Comparison of ENCODE assay signal across 11 cellular contexts in genomic region chr17:21294321-21295035, GRCh38. TPM values are rescaled to one million over a fixed set of nuclear protein-coding genes. Genes with fewer than 3 reads are reported as not detected.
DNase-seq lines count a peak whose midpoint lies in the region; ATAC-seq and TF ChIP-seq lines count a peak whose summit lies in the region.
"Had no signal": no experiment of that assay in that cellular context is flagged by ENCODE, and none has a peak within 500 bp of the region (broad histone marks: within the 10 kb centered on the region; RNA-seq: fewer than 3 reads in every experiment).

No MANE protein-coding gene starts in this region.

- H2BK5ac ChIP-seq in trophoblast cell (ENCODE audit: low read depth, low read length, poor library complexity), result no peak overlapping the region

- H3K27ac Mint-ChIP-seq in activated CD4-positive, alpha-beta memory T cell treated with anti-CD3 and anti-CD28 coated beads for 36 hours, result peak overlapping the region; percentile 19
- H3K27ac Mint-ChIP-seq in activated CD4-positive, alpha-beta memory T cell treated with anti-CD3 and anti-CD28 coated beads, Interleukin-2, amount 10 ng/mL, durations not matched to agents 7 days and 5 days, result no peak overlapping the region

- H3K18ac ChIP-seq in trophoblast cell (ENCODE audit: low read length), result no peak overlapping the region

- H3K9ac ChIP-seq in trophoblast cell (ENCODE audit: low read length), result no peak overlapping the region

- peaks cover 44% of the 10 kb centered on the region for H3K9me3 ChIP-seq in trophoblast cell (ENCODE audit: insufficient read depth, low read depth, low read length)
- H3K9me3 ChIP-seq: tibial nerve had no signal

- POLR2A ChIA-PET in activated CD4-positive, alpha-beta memory T cell treated with anti-CD3 and anti-CD28 coated beads for 36 hours (lab: Charles Lee), result no interaction called here
- POLR2A ChIA-PET in activated CD4-positive, alpha-beta memory T cell treated with anti-CD3 and anti-CD28 coated beads, Interleukin-2, amount 10 ng/mL, durations not matched to agents 7 days and 5 days (lab: Charles Lee), result no interaction called here
- POLR2A ChIA-PET in RWPE1 (lab: Yijun Ruan, JAX; ENCODE audit: low non-redundant PET), result interaction anchor here (0.8 kb wide), 1 partner anchor 18 kb away, joined by 3 read pairs; no protein-coding TSS in a partner anchor

- H4K12ac ChIP-seq in trophoblast cell (ENCODE audit: low read depth, low read length), result no peak overlapping the region

- TF ChIP-seq CTCF in RWPE1 (conservative IDR thresholded peaks at IDR 0.05; ENCODE audit: low read depth), result no peak

- H3K23ac ChIP-seq in trophoblast cell (ENCODE audit: low read length), result no peak overlapping the region

- no peak overlapping the region for H2AFZ ChIP-seq in trophoblast cell (ENCODE audit: insufficient read depth, low read length, poor library complexity)

- H2BK120ac ChIP-seq in trophoblast cell (ENCODE audit: insufficient read depth, low read length, poor library complexity), result no peak overlapping the region

- WGBS in trophoblast cell (ENCODE audit: extremely low coverage, insufficient coverage, insufficient read length), result no CpG with 5 or more reads among the region's 12 CpGs

- H3K27ac ChIP-seq in RWPE1 (peak overlapping the region; percentile 71), trophoblast cell (ENCODE audit: low read depth, low read length) (no peak overlapping the region)
- H3K27ac ChIP-seq: tibial nerve had no signal

- no peak overlapping the region for H2AK5ac ChIP-seq in trophoblast cell (ENCODE audit: low read length)

- no peak overlapping the region for H3K4me2 ChIP-seq in trophoblast cell (ENCODE audit: low read length)

- no peaks in the 10 kb centered on the region for H3K79me1 ChIP-seq in trophoblast cell (ENCODE audit: low read length)

- no peak for DNase-seq in activated CD4-positive, alpha-beta memory T cell treated with anti-CD3 and anti-CD28 coated beads for 36 hours
- DNase-seq in activated CD4-positive, alpha-beta memory T cell treated with anti-CD3 and anti-CD28 coated beads, Interleukin-2, amount 10 ng/mL, durations not matched to agents 7 days and 5 days, result no peak
- DNase-seq in RWPE1 (ENCODE audit: low spot score), result no peak
- DNase-seq in epidermal melanocyte (ENCODE audit: insufficient read length, low spot score), result peak; percentile 3
- peak; percentile 95 to 98 for DNase-seq in trophoblast cell
- DNase-seq in HuH-7.5 (ENCODE audit: low spot score), result no peak
- DNase-seq: activated CD8-positive, alpha-beta memory T cell treated with anti-CD3 and anti-CD28 coated beads for 24 hours; NCI-H1092 treated with DMSO at 0.1 percent for 48 hours had no signal

- intact Hi-C loops in activated CD4-positive, alpha-beta memory T cell treated with anti-CD3 and anti-CD28 coated beads for 36 hours (cut with micrococcal nuclease), result no loop called here

- H3K36me3 ChIP-seq in trophoblast cell (ENCODE audit: control insufficient read depth in 1 of 2, insufficient read depth in 2 of 2, low read length in 2 of 2), result peaks cover 12 to 21% of the 10 kb centered on the region in 2 experiments

- H3K4me3 ChIP-seq in trophoblast cell (ENCODE audit: low read depth, low read length), result no peak overlapping the region
- H3K4me3 ChIP-seq: tibial nerve had no signal

- no peak overlapping the region for H4K91ac ChIP-seq in trophoblast cell (ENCODE audit: low read depth, low read length)

- H3K9me3 Mint-ChIP-seq in activated CD4-positive, alpha-beta memory T cell treated with anti-CD3 and anti-CD28 coated beads for 36 hours, result peaks cover 7% of the 10 kb centered on the region
- H3K9me3 Mint-ChIP-seq in activated CD4-positive, alpha-beta memory T cell treated with anti-CD3 and anti-CD28 coated beads, Interleukin-2, amount 10 ng/mL, durations not matched to agents 7 days and 5 days, result peaks cover 12% of the 10 kb centered on the region

- no peak overlapping the region for H4K8ac ChIP-seq in trophoblast cell (ENCODE audit: low read depth, low read length)

- peaks cover 2% of the 10 kb centered on the region for H3K27me3 Mint-ChIP-seq in activated CD4-positive, alpha-beta memory T cell treated with anti-CD3 and anti-CD28 coated beads for 36 hours
- H3K27me3 Mint-ChIP-seq in activated CD4-positive, alpha-beta memory T cell treated with anti-CD3 and anti-CD28 coated beads, Interleukin-2, amount 10 ng/mL, durations not matched to agents 7 days and 5 days, result no peaks in the 10 kb centered on the region

- H3K14ac ChIP-seq in trophoblast cell (ENCODE audit: low read length), result no peak overlapping the region

- no peaks in the 10 kb centered on the region for H3K79me2 ChIP-seq in trophoblast cell (ENCODE audit: control insufficient read depth, insufficient read depth, low read length, poor library complexity)

- H3K4ac ChIP-seq in trophoblast cell (ENCODE audit: low read depth, low read length), result no peak overlapping the region

- H3K27me3 ChIP-seq in trophoblast cell (ENCODE audit: insufficient read depth, low read length), result no peaks in the 10 kb centered on the region
- H3K27me3 ChIP-seq: tibial nerve had no signal

- H2BK12ac ChIP-seq in trophoblast cell (ENCODE audit: low read length), result no peak overlapping the region

- H3K4me1 ChIP-seq in trophoblast cell (ENCODE audit: control insufficient read depth in 1 of 2, insufficient read depth in 2 of 2, low read length in 2 of 2), result no peaks in the 10 kb centered on the region

- no peak overlapping the region for H3K4me3 Mint-ChIP-seq in activated CD4-positive, alpha-beta memory T cell treated with anti-CD3 and anti-CD28 coated beads for 36 hours
- H3K4me3 Mint-ChIP-seq in activated CD4-positive, alpha-beta memory T cell treated with anti-CD3 and anti-CD28 coated beads, Interleukin-2, amount 10 ng/mL, durations not matched to agents 7 days and 5 days, result no peak overlapping the region

- H3K36me3 Mint-ChIP-seq in activated CD4-positive, alpha-beta memory T cell treated with anti-CD3 and anti-CD28 coated beads for 36 hours, result peaks cover 26% of the 10 kb centered on the region
- peaks cover 21% of the 10 kb centered on the region for H3K36me3 Mint-ChIP-seq in activated CD4-positive, alpha-beta memory T cell treated with anti-CD3 and anti-CD28 coated beads, Interleukin-2, amount 10 ng/mL, durations not matched to agents 7 days and 5 days (ENCODE audit: low read depth)

- H3K4me1 Mint-ChIP-seq in activated CD4-positive, alpha-beta memory T cell treated with anti-CD3 and anti-CD28 coated beads for 36 hours (ENCODE audit: low read depth), result peaks cover 35% of the 10 kb centered on the region
- H3K4me1 Mint-ChIP-seq in activated CD4-positive, alpha-beta memory T cell treated with anti-CD3 and anti-CD28 coated beads, Interleukin-2, amount 10 ng/mL, durations not matched to agents 7 days and 5 days, result peaks cover 8% of the 10 kb centered on the region

- CTCF ChIA-PET in activated CD4-positive, alpha-beta memory T cell treated with anti-CD3 and anti-CD28 coated beads for 36 hours (lab: Charles Lee), result no interaction called here
- CTCF ChIA-PET in activated CD4-positive, alpha-beta memory T cell treated with anti-CD3 and anti-CD28 coated beads, Interleukin-2, amount 10 ng/mL, durations not matched to agents 7 days and 5 days (lab: Charles Lee), result no interaction called here
- CTCF ChIA-PET in RWPE1 (lab: Yijun Ruan, JAX), result no interaction called here

- no peak for ATAC-seq in HG03135 (IDR thresholded peaks at IDR 0.05; ENCODE audit: unreplicated experiment)
- no peak for ATAC-seq in HG02588 (IDR thresholded peaks at IDR 0.05; ENCODE audit: unreplicated experiment)

RNA-seq across cellular contexts. Expression of gene MAP2K3, which starts 10.0 kb away (rescaled TPM):
- total RNA-seq in activated CD4-positive, alpha-beta memory T cell treated with anti-CD3 and anti-CD28 coated beads for 36 hours, result 100 to 1,000 TPM; 132 to 134 TPM
- total RNA-seq in activated CD4-positive, alpha-beta memory T cell treated with anti-CD3 and anti-CD28 coated beads, Interleukin-2, amount 10 ng/mL, durations not matched to agents 7 days and 5 days, result 10 to 100 TPM; 74.2 to 76.0 TPM
- 23.0 and 23.8 TPM in 2 replicates for polyA plus RNA-seq in trophoblast cell (2013)

RNA-seq across cellular contexts. Expression of gene NATD1, which starts 41.3 kb away (rescaled TPM):
- total RNA-seq in activated CD4-positive, alpha-beta memory T cell treated with anti-CD3 and anti-CD28 coated beads for 36 hours, result 1 to 10 TPM; 3.0 to 3.2 TPM
- total RNA-seq in activated CD4-positive, alpha-beta memory T cell treated with anti-CD3 and anti-CD28 coated beads, Interleukin-2, amount 10 ng/mL, durations not matched to agents 7 days and 5 days, result 1 to 10 TPM; 7.2 to 8.3 TPM
- polyA plus RNA-seq in trophoblast cell (2013), result 30.2 and 32.0 TPM in 2 replicates

Comparison
In these comparisons a context has a peak if more than half of its experiments do, and no peak if none do; other contexts are left out.
1. DNase-seq: peak in epidermal melanocyte (single experiment) and trophoblast cell (2 of 2); none in activated CD4-positive, alpha-beta memory T cell treated with anti-CD3 and anti-CD28 coated beads for 36 hours (single experiment), activated CD4-positive, alpha-beta memory T cell treated with anti-CD3 and anti-CD28 coated beads, Interleukin-2, amount 10 ng/mL, durations not matched to agents 7 days and 5 days (single experiment), RWPE1 (single experiment) and HuH-7.5 (single experiment).